19 cellular contexts compared by ENCODE assay signal in genomic region chr14:90985601-90986242, GRCh38.
DNase-seq lines count a peak whose midpoint lies in the region; ATAC-seq, FAIRE-seq and TF ChIP-seq lines count a peak whose summit lies in the region.
"Had no signal": no experiment of that assay in that cellular context is flagged by ENCODE, and none has a peak within 500 bp of the region (broad histone marks: within the 10 kb centered on the region; RNA-seq: fewer than 3 reads in every experiment).

No MANE protein-coding gene starts in this region.

- TF ChIP-seq POLR2A in GM12878 (IDR thresholded peaks at IDR 0.05; ENCODE audit: low read depth, low read length): no peak

- FAIRE-seq in GM12878 (lab: Jason Lieb, UNC): no peak
- FAIRE-seq: G401.6 had no signal

- TF ChIP-seq CTCF in GM12878 (IDR thresholded peaks at IDR 0.05 in 2 of 3, conservative IDR thresholded peaks at IDR 0.05 in 1 of 3; ENCODE audit: control insufficient read depth in 2 of 3, extremely low read depth in 1 of 3, insufficient read depth in 1 of 3, low read depth in 3 of 3, low read length in 3 of 3) (no peak; a peak in 1 of 6 replicates), left ventricle myocardium inferior (IDR thresholded peaks at IDR 0.05; ENCODE audit: borderline replicate concordance) (no peak)

- in situ Hi-C loops in GM12878 (cut with MboI): no loop called here

- WGBS in GM12878 (ENCODE audit: insufficient coverage, insufficient replicate concordance, low lambda C conversion rate, missing lambda C conversion rate): 0% methylated on average over 1 of the region's 1 CpG

- H3K27ac Mint-ChIP-seq in T-cell: no peak overlapping the region
- H3K27ac Mint-ChIP-seq: natural killer cell treated with Interleukin-12 subunit alpha and Interleukin-12 subunit beta and Interleukin-15 and Interleukin-18, amount 100 ng/mL, for 72 hours; stimulated activated naive CD8-positive, alpha-beta T cell treated with anti-CD3 and anti-CD28 coated beads, Interleukin-15, Interleukin-2, amounts not matched to agents 100 ng/mL and 50 ng/mL, for 24 hours had no signal

- POLR2A ChIA-PET in GM12878 (lab: Charles Lee) (interaction anchor here (1.0 kb wide), 1 partner anchor 129 kb away, joined by 4 read pairs; no protein-coding TSS in a partner anchor), T-cell (lab: Charles Lee) (no interaction called here)

- H3K4me3 Mint-ChIP-seq in T-cell: no peak overlapping the region
- H3K4me3 Mint-ChIP-seq: natural killer cell treated with Interleukin-12 subunit alpha and Interleukin-12 subunit beta and Interleukin-15 and Interleukin-18, amount 100 ng/mL, for 72 hours; stimulated activated naive CD8-positive, alpha-beta T cell treated with anti-CD3 and anti-CD28 coated beads, Interleukin-15, Interleukin-2, amounts not matched to agents 100 ng/mL and 50 ng/mL, for 24 hours had no signal

- no TSS peak for BruUV-seq in GM12878 (replicated peaks; lab: Mats Ljungman, UMichigan)

- H3K27me3 Mint-ChIP-seq in T-cell: no peaks in the 10 kb centered on the region
- H3K27me3 Mint-ChIP-seq: natural killer cell treated with Interleukin-12 subunit alpha and Interleukin-12 subunit beta and Interleukin-15 and Interleukin-18, amount 100 ng/mL, for 72 hours; stimulated activated naive CD8-positive, alpha-beta T cell treated with anti-CD3 and anti-CD28 coated beads, Interleukin-15, Interleukin-2, amounts not matched to agents 100 ng/mL and 50 ng/mL, for 24 hours had no signal

- intact Hi-C loops in GM12878 (cut with micrococcal nuclease; ENCODE audit: unreplicated experiment) (loop anchor here (5.0 to 10.0 kb wide), 3 partner anchors 72 to 187 kb away; no protein-coding TSS in a partner anchor), left ventricle myocardium inferior (cut with micrococcal nuclease) (no loop called here)

- no peaks in the 10 kb centered on the region for H3K36me3 ChIP-seq in GM12878 (ENCODE audit: control insufficient read depth in 2 of 2, insufficient read depth in 2 of 2, low read length in 1 of 2)
- H3K36me3 ChIP-seq in left ventricle myocardium inferior: no peaks in the 10 kb centered on the region
- H3K36me3 ChIP-seq: heart right ventricle, left lung, right atrium auricular region had no signal

- H3K4me3 ChIP-seq in GM12878 (no peak overlapping the region), left ventricle myocardium inferior (no peak overlapping the region)
- H3K4me3 ChIP-seq: heart right ventricle, left lung, right atrium auricular region had no signal

- H3K9ac ChIP-seq in GM12878 (ENCODE audit: control insufficient read depth, insufficient read depth, low read length): no peak overlapping the region

- no peak overlapping the region for H3K27ac ChIP-seq in GM12878 (ENCODE audit: control insufficient read depth, insufficient read depth)
- no peak overlapping the region for H3K27ac ChIP-seq in left ventricle myocardium inferior (replicated peaks)
- H3K27ac ChIP-seq: heart right ventricle, left lung, right atrium auricular region had no signal

- CTCF ChIA-PET in GM12878 (lab: Yijun Ruan, JAX) (interaction anchor here (0.8 to 4.2 kb wide), 11 partner anchors 11 to 188 kb away, joined by 3 to 24 read pairs (median 4); partner anchors contain the start of gene DGLUCY), T-cell (lab: Charles Lee) (no interaction called here)

- no peaks in the 10 kb centered on the region for H3K9me3 Mint-ChIP-seq in T-cell
- H3K9me3 Mint-ChIP-seq: natural killer cell treated with Interleukin-12 subunit alpha and Interleukin-12 subunit beta and Interleukin-15 and Interleukin-18, amount 100 ng/mL, for 72 hours; stimulated activated naive CD8-positive, alpha-beta T cell treated with anti-CD3 and anti-CD28 coated beads, Interleukin-15, Interleukin-2, amounts not matched to agents 100 ng/mL and 50 ng/mL, for 24 hours had no signal

- peak; percentile 81 for ATAC-seq in GM18520 (IDR thresholded peaks at IDR 0.05; ENCODE audit: unreplicated experiment)
- ATAC-seq in GM21528 (IDR thresholded peaks at IDR 0.05; ENCODE audit: low FRiP score, unreplicated experiment): peak; percentile 75
- ATAC-seq in HG03097 (IDR thresholded peaks at IDR 0.05; ENCODE audit: low FRiP score, unreplicated experiment): peak; percentile 57
- peak; percentile 86 for ATAC-seq in GM12878
- ATAC-seq in T-cell (replicated peaks in 1 of 4): no peak
- ATAC-seq: heart right ventricle; natural killer cell treated with Interleukin-12 subunit alpha and Interleukin-12 subunit beta and Interleukin-15 and Interleukin-18, amount 100 ng/mL, for 72 hours had no signal

- RAD21 ChIA-PET in GM12878 (lab: Charles Lee; ENCODE audit: unreplicated experiment): interaction anchor here (1.1 to 2.0 kb wide), 4 partner anchors 73 to 128 kb away, joined by 3 to 11 read pairs (median 7); partner anchors contain the start of gene DGLUCY

- SMC1A ChIA-PET in GM12878 (lab: Charles Lee; ENCODE audit: uncharacterized antibody, unreplicated experiment): interaction anchor here (0.6 to 4.0 kb wide), 11 partner anchors 18 to 187 kb away, joined by 3 to 20 read pairs (median 7); partner anchors contain the start of gene RPS6KA5

- peak; percentile 52 for TF ChIP-seq RAD21 in GM12878 (IDR thresholded peaks at IDR 0.05; ENCODE audit: insufficient read depth, low read depth, low read length)

- DNase-seq in GM12878 (ENCODE audit: low read depth, low spot score) (no peak), NCI-H226 (no peak), T-cell (no peak), left ventricle myocardium inferior (no peak), SHP77 (lab: John Stamatoyannopoulos, UW) (no peak)
- DNase-seq: erythroblast; heart right ventricle; KBM-7; left lung; NCI-H82; SIG-M5; stimulated activated CD4-positive, alpha-beta T cell treated with anti-CD3 and anti-CD28 coated beads, Interleukin-4, amount 100 ng/mL, for 4 hours had no signal

- peak overlapping the region; percentile 41 for H3K4me2 ChIP-seq in GM12878 (ENCODE audit: control insufficient read depth, insufficient read depth)

- H3K27me3 ChIP-seq in GM12878 (replicated peaks in 1 of 2; ENCODE audit: control insufficient read depth in 2 of 2, insufficient read depth in 2 of 2, low read length in 1 of 2) (no peaks in the 10 kb centered on the region), left ventricle myocardium inferior (ENCODE audit: low read depth) (no peaks in the 10 kb centered on the region)
- H3K27me3 ChIP-seq: heart right ventricle, left lung, right atrium auricular region had no signal

- H3K4me1 Mint-ChIP-seq in T-cell: peaks cover 7 to 14% (median 9%) of the 10 kb centered on the region in 3 donors

- H3K79me2 ChIP-seq in GM12878 (ENCODE audit: control insufficient read depth, insufficient read depth, low read length): no peaks in the 10 kb centered on the region

- no peaks in the 10 kb centered on the region for H4K20me1 ChIP-seq in GM12878 (ENCODE audit: control insufficient read depth, insufficient read depth)

- H3K36me3 Mint-ChIP-seq in T-cell: peaks cover 23% of the 10 kb centered on the region

- no peaks in the 10 kb centered on the region for H3K9me3 ChIP-seq in GM12878 (replicated peaks; ENCODE audit: control insufficient read depth, insufficient read depth, low read length)
- no peaks in the 10 kb centered on the region for H3K9me3 ChIP-seq in left ventricle myocardium inferior (replicated peaks)
- H3K9me3 ChIP-seq: heart right ventricle, left lung, right atrium auricular region had no signal

- no peak overlapping the region for H2AFZ ChIP-seq in GM12878 (ENCODE audit: control insufficient read depth, low read depth, low read length)

- peaks cover 14% of the 10 kb centered on the region for H3K4me1 ChIP-seq in GM12878 (ENCODE audit: control insufficient read depth, insufficient read depth, low read length)
- no peaks in the 10 kb centered on the region for H3K4me1 ChIP-seq in left ventricle myocardium inferior
- H3K4me1 ChIP-seq: heart right ventricle, left lung, right atrium auricular region had no signal

- TF ChIP-seq EP300 in GM12878 (IDR thresholded peaks at IDR 0.05; ENCODE audit: borderline replicate concordance in 1 of 2, control insufficient read depth in 1 of 2, low read depth in 2 of 2, low read length in 2 of 2): no peak

TF ChIP-seq in GM12878, 131 proteins besides CTCF, POLR2A, EP300 and RAD21 (continues in another document):
- no peak for TF ChIP-seq PKNOX1 (IDR thresholded peaks at IDR 0.05)
- TF ChIP-seq RUNX3 (IDR thresholded peaks at IDR 0.05; ENCODE audit: low read length): 0 out of 2 replicates have a peak, but pooled peaks have one; percentile 14
- no peak for TF ChIP-seq CHD1 (IDR thresholded peaks at IDR 0.05; ENCODE audit: low read depth, low read length)
- peak; percentile 35; the same call in 1 of the 2 replicates for TF ChIP-seq SMC3 (IDR thresholded peaks at IDR 0.05; ENCODE audit: borderline replicate concordance, low read length)
- no peak for TF ChIP-seq ETV6 (conservative IDR thresholded peaks at IDR 0.05 in 1 of 2, IDR thresholded peaks at IDR 0.05 in 1 of 2; ENCODE audit: borderline replicate concordance in 1 of 2, low read depth in 1 of 2)
- no peak for TF ChIP-seq USF2 (IDR thresholded peaks at IDR 0.05; ENCODE audit: borderline replicate concordance, low read depth, low read length)
- TF ChIP-seq MEF2A (IDR thresholded peaks at IDR 0.05; ENCODE audit: insufficient read depth, low read depth, low read length): peak; percentile 65; the same call in 1 of the 2 replicates

Comparison
In these comparisons a context has a peak if more than half of its experiments do, and no peak if none do; other contexts are left out.
1. ATAC-seq: peak in GM18520 (single experiment), GM21528 (single experiment), HG03097 (single experiment) and GM12878 (single experiment); none in T-cell (0 of 4).